In the genomic region with DNA sequence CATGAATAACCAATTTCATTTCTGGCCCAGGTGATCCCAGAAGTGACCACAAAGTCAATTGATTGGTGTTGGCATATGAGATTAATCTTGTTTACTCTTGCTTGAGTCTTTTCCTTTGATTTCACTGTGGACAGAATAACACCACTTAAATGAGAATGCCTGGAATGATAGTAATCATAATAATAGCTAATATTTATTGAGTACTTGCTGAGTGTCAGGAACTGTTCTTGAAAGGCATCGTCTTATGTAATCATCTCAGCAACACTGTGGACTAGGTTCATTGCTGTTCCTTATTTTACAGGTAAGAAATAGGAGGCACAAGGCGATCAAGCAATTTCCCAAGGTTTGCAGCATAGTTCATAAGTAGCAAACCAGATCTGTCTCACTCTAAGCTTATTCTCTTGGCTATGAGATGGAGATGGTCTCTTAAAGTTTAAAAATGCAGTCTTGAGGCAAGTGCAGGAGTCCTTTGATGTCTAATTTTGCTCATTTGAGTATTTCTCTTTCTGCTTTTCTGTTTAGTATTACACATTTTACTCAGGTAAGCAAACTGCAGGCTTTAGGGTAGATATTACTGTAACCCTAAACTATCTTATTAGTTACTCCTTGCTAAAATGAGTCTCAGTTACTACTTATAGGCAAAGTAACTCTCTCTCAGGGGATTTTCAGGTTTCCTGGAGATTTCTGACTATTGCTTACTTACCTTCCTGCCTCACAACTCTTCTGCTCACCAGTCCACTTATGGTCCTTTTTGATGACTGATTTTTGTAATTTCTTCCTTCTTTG, we compare ENCODE assay signal across 1 cellular context.
TF ChIP-seq lines count a peak whose summit lies in the region.

No MANE protein-coding gene starts in this region.

TF ChIP-seq in HepG2, 621 proteins besides CTCF, POLR2A, EP300 and RAD21 (continued from another document and continues in another):
- TF ChIP-seq, protein P1, sequence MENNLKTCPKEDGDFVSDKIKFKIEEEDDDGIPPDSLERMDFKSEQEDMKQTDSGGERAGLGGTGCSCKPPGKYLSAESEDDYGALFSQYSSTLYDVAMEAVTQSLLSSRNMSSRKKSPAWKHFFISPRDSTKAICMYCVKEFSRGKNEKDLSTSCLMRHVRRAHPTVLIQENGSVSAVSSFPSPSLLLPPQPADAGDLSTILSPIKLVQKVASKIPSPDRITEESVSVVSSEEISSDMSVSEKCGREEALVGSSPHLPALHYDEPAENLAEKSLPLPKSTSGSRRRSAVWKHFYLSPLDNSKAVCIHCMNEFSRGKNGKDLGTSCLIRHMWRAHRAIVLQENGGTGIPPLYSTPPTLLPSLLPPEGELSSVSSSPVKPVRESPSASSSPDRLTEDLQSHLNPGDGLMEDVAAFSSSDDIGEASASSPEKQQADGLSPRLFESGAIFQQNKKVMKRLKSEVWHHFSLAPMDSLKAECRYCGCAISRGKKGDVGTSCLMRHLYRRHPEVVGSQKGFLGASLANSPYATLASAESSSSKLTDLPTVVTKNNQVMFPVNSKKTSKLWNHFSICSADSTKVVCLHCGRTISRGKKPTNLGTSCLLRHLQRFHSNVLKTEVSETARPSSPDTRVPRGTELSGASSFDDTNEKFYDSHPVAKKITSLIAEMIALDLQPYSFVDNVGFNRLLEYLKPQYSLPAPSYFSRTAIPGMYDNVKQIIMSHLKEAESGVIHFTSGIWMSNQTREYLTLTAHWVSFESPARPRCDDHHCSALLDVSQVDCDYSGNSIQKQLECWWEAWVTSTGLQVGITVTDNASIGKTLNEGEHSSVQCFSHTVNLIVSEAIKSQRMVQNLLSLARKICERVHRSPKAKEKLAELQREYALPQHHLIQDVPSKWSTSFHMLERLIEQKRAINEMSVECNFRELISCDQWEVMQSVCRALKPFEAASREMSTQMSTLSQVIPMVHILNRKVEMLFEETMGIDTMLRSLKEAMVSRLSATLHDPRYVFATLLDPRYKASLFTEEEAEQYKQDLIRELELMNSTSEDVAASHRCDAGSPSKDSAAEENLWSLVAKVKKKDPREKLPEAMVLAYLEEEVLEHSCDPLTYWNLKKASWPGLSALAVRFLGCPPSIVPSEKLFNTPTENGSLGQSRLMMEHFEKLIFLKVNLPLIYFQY (CRISPR knock-in tag; IDR thresholded peaks at IDR 0.05; ENCODE audit: borderline replicate concordance), result 0 out of 2 replicates have a peak, but pooled peaks have one; percentile 62
- no peak for TF ChIP-seq ZNF138 (CRISPR knock-in tag; IDR thresholded peaks at IDR 0.05; ENCODE audit: low read depth)
- no peak for TF ChIP-seq ZNF577 (CRISPR knock-in tag; IDR thresholded peaks at IDR 0.05; ENCODE audit: borderline replicate concordance, low read depth)
- no peak for TF ChIP-seq ZNF432 (CRISPR knock-in tag; IDR thresholded peaks at IDR 0.05; ENCODE audit: borderline replicate concordance)
- TF ChIP-seq AGO1 (IDR thresholded peaks at IDR 0.05; ENCODE audit: low read depth, low read length, poor library complexity, severe bottlenecking), result no peak
- TF ChIP-seq, protein P2, sequence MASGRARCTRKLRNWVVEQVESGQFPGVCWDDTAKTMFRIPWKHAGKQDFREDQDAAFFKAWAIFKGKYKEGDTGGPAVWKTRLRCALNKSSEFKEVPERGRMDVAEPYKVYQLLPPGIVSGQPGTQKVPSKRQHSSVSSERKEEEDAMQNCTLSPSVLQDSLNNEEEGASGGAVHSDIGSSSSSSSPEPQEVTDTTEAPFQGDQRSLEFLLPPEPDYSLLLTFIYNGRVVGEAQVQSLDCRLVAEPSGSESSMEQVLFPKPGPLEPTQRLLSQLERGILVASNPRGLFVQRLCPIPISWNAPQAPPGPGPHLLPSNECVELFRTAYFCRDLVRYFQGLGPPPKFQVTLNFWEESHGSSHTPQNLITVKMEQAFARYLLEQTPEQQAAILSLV (CRISPR knock-in tag; IDR thresholded peaks at IDR 0.05; ENCODE audit: borderline replicate concordance), result no peak
- TF ChIP-seq ZNF510 (CRISPR knock-in tag; IDR thresholded peaks at IDR 0.05; ENCODE audit: low read depth), result 0 out of 2 replicates have a peak, but pooled peaks have one; percentile 41
- no peak for TF ChIP-seq REXO4 (CRISPR knock-in tag; IDR thresholded peaks at IDR 0.05; ENCODE audit: borderline replicate concordance)
- TF ChIP-seq ZNF652 (CRISPR knock-in tag; IDR thresholded peaks at IDR 0.05; ENCODE audit: borderline replicate concordance, low read depth), result peak; percentile 69; the same call in 1 of the 2 replicates
- TF ChIP-seq SP1 (IDR thresholded peaks at IDR 0.05), result no peak
- no peak for TF ChIP-seq SP1 (CRISPR knock-in tag; IDR thresholded peaks at IDR 0.05)
- peak; percentile 79 for TF ChIP-seq CEBPG (CRISPR knock-in tag; IDR thresholded peaks at IDR 0.05)
- TF ChIP-seq RFXANK (CRISPR knock-in tag; IDR thresholded peaks at IDR 0.05), result 0 out of 2 replicates have a peak, but pooled peaks have one; percentile 31
- no peak for TF ChIP-seq TBP (CRISPR knock-in tag; IDR thresholded peaks at IDR 0.05)
- TF ChIP-seq KAT8 (CRISPR knock-in tag; IDR thresholded peaks at IDR 0.05), result peak; percentile 80
- TF ChIP-seq NFE2L1 (CRISPR knock-in tag; IDR thresholded peaks at IDR 0.05; ENCODE audit: borderline replicate concordance), result no peak
- TF ChIP-seq SP2 (CRISPR knock-in tag; IDR thresholded peaks at IDR 0.05), result no peak
- peak; percentile 86 for TF ChIP-seq HDAC1 (CRISPR knock-in tag; IDR thresholded peaks at IDR 0.05)
- TF ChIP-seq, protein P3, sequence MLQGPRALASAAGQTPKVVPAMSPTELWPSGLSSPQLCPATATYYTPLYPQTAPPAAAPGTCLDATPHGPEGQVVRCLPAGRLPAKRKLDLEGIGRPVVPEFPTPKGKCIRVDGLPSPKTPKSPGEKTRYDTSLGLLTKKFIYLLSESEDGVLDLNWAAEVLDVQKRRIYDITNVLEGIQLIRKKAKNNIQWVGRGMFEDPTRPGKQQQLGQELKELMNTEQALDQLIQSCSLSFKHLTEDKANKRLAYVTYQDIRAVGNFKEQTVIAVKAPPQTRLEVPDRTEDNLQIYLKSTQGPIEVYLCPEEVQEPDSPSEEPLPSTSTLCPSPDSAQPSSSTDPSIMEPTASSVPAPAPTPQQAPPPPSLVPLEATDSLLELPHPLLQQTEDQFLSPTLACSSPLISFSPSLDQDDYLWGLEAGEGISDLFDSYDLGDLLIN (CRISPR knock-in tag; IDR thresholded peaks at IDR 0.05; ENCODE audit: borderline replicate concordance), result no peak
- TF ChIP-seq RFX1 (IDR thresholded peaks at IDR 0.05), result no peak
- no peak for TF ChIP-seq MED8 (CRISPR knock-in tag; IDR thresholded peaks at IDR 0.05; ENCODE audit: insufficient replicate concordance)
- no peak for TF ChIP-seq ZNF674 (CRISPR knock-in tag; IDR thresholded peaks at IDR 0.05; ENCODE audit: low read depth)
- no peak for TF ChIP-seq NFRKB (IDR thresholded peaks at IDR 0.05)
- TF ChIP-seq MED1 (CRISPR knock-in tag; IDR thresholded peaks at IDR 0.05), result peak; percentile 90
- TF ChIP-seq RARG (CRISPR knock-in tag; IDR thresholded peaks at IDR 0.05; ENCODE audit: low read depth), result no peak
- TF ChIP-seq ATM (IDR thresholded peaks at IDR 0.05; ENCODE audit: borderline replicate concordance), result no peak
- no peak for TF ChIP-seq IKZF4 (CRISPR knock-in tag; IDR thresholded peaks at IDR 0.05; ENCODE audit: borderline replicate concordance, low read depth, not compliant biosample characterization)
- peak; percentile 57 for TF ChIP-seq POGZ (CRISPR knock-in tag; IDR thresholded peaks at IDR 0.05)
- TF ChIP-seq, protein P4, sequence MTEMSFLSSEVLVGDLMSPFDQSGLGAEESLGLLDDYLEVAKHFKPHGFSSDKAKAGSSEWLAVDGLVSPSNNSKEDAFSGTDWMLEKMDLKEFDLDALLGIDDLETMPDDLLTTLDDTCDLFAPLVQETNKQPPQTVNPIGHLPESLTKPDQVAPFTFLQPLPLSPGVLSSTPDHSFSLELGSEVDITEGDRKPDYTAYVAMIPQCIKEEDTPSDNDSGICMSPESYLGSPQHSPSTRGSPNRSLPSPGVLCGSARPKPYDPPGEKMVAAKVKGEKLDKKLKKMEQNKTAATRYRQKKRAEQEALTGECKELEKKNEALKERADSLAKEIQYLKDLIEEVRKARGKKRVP (CRISPR knock-in tag; IDR thresholded peaks at IDR 0.05), result peak in 1 of 2 experiments; percentile 79; a peak in 2 of 4 replicates
- peak; percentile 100 for TF ChIP-seq TBX3 (IDR thresholded peaks at IDR 0.05; ENCODE audit: borderline replicate concordance)
- no peak for TF ChIP-seq RBAK (CRISPR knock-in tag; IDR thresholded peaks at IDR 0.05)
- peak; percentile 58; the same call in 1 of the 2 replicates for TF ChIP-seq ZNF878 (CRISPR knock-in tag; IDR thresholded peaks at IDR 0.05)
- TF ChIP-seq ZNF749 (CRISPR knock-in tag; IDR thresholded peaks at IDR 0.05; ENCODE audit: borderline replicate concordance), result no peak
- TF ChIP-seq SUZ12 (IDR thresholded peaks at IDR 0.05; ENCODE audit: low read depth, low read length), result no peak
- TF ChIP-seq STAT5B (CRISPR knock-in tag; IDR thresholded peaks at IDR 0.05), result peak; percentile 81; the same call in 1 of the 2 replicates
- TF ChIP-seq, protein P5, sequence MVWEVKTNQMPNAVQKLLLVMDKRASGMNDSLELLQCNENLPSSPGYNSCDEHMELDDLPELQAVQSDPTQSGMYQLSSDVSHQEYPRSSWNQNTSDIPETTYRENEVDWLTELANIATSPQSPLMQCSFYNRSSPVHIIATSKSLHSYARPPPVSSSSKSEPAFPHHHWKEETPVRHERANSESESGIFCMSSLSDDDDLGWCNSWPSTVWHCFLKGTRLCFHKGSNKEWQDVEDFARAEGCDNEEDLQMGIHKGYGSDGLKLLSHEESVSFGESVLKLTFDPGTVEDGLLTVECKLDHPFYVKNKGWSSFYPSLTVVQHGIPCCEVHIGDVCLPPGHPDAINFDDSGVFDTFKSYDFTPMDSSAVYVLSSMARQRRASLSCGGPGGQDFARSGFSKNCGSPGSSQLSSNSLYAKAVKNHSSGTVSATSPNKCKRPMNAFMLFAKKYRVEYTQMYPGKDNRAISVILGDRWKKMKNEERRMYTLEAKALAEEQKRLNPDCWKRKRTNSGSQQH (CRISPR knock-in tag; IDR thresholded peaks at IDR 0.05; ENCODE audit: low read depth), result 0 out of 2 replicates have a peak, but pooled peaks have one; percentile 75
- TF ChIP-seq, protein P6, sequence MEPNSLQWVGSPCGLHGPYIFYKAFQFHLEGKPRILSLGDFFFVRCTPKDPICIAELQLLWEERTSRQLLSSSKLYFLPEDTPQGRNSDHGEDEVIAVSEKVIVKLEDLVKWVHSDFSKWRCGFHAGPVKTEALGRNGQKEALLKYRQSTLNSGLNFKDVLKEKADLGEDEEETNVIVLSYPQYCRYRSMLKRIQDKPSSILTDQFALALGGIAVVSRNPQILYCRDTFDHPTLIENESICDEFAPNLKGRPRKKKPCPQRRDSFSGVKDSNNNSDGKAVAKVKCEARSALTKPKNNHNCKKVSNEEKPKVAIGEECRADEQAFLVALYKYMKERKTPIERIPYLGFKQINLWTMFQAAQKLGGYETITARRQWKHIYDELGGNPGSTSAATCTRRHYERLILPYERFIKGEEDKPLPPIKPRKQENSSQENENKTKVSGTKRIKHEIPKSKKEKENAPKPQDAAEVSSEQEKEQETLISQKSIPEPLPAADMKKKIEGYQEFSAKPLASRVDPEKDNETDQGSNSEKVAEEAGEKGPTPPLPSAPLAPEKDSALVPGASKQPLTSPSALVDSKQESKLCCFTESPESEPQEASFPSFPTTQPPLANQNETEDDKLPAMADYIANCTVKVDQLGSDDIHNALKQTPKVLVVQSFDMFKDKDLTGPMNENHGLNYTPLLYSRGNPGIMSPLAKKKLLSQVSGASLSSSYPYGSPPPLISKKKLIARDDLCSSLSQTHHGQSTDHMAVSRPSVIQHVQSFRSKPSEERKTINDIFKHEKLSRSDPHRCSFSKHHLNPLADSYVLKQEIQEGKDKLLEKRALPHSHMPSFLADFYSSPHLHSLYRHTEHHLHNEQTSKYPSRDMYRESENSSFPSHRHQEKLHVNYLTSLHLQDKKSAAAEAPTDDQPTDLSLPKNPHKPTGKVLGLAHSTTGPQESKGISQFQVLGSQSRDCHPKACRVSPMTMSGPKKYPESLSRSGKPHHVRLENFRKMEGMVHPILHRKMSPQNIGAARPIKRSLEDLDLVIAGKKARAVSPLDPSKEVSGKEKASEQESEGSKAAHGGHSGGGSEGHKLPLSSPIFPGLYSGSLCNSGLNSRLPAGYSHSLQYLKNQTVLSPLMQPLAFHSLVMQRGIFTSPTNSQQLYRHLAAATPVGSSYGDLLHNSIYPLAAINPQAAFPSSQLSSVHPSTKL (CRISPR knock-in tag; IDR thresholded peaks at IDR 0.05), result peak; percentile 99
- peak; percentile 94 for TF ChIP-seq GATAD2A (CRISPR knock-in tag; IDR thresholded peaks at IDR 0.05)
- TF ChIP-seq ZNF720 (CRISPR knock-in tag; IDR thresholded peaks at IDR 0.05), result no peak
- TF ChIP-seq MYNN (CRISPR knock-in tag; IDR thresholded peaks at IDR 0.05; ENCODE audit: low read depth), result no peak
- no peak for TF ChIP-seq NCOA5 (CRISPR knock-in tag; IDR thresholded peaks at IDR 0.05)
- TF ChIP-seq ZNF761 (CRISPR knock-in tag; conservative IDR thresholded peaks at IDR 0.05), result 0 out of 2 replicates have a peak, but pooled peaks have one; percentile 61
- no peak for TF ChIP-seq ZZZ3 (CRISPR knock-in tag; IDR thresholded peaks at IDR 0.05; ENCODE audit: borderline replicate concordance)
- TF ChIP-seq ZNF570 (CRISPR knock-in tag; IDR thresholded peaks at IDR 0.05; ENCODE audit: borderline replicate concordance), result no peak
- TF ChIP-seq, protein P7, sequence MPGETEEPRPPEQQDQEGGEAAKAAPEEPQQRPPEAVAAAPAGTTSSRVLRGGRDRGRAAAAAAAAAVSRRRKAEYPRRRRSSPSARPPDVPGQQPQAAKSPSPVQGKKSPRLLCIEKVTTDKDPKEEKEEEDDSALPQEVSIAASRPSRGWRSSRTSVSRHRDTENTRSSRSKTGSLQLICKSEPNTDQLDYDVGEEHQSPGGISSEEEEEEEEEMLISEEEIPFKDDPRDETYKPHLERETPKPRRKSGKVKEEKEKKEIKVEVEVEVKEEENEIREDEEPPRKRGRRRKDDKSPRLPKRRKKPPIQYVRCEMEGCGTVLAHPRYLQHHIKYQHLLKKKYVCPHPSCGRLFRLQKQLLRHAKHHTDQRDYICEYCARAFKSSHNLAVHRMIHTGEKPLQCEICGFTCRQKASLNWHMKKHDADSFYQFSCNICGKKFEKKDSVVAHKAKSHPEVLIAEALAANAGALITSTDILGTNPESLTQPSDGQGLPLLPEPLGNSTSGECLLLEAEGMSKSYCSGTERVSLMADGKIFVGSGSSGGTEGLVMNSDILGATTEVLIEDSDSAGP (CRISPR knock-in tag; IDR thresholded peaks at IDR 0.05; ENCODE audit: borderline replicate concordance), result no peak
- TF ChIP-seq DNMT3B (CRISPR knock-in tag; conservative IDR thresholded peaks at IDR 0.05), result no peak
- TF ChIP-seq SNRNP70 (IDR thresholded peaks at IDR 0.05; ENCODE audit: low read depth, low read length), result no peak
